Comparison of ENCODE assay signal across 8 cellular contexts in the genomic region with DNA sequence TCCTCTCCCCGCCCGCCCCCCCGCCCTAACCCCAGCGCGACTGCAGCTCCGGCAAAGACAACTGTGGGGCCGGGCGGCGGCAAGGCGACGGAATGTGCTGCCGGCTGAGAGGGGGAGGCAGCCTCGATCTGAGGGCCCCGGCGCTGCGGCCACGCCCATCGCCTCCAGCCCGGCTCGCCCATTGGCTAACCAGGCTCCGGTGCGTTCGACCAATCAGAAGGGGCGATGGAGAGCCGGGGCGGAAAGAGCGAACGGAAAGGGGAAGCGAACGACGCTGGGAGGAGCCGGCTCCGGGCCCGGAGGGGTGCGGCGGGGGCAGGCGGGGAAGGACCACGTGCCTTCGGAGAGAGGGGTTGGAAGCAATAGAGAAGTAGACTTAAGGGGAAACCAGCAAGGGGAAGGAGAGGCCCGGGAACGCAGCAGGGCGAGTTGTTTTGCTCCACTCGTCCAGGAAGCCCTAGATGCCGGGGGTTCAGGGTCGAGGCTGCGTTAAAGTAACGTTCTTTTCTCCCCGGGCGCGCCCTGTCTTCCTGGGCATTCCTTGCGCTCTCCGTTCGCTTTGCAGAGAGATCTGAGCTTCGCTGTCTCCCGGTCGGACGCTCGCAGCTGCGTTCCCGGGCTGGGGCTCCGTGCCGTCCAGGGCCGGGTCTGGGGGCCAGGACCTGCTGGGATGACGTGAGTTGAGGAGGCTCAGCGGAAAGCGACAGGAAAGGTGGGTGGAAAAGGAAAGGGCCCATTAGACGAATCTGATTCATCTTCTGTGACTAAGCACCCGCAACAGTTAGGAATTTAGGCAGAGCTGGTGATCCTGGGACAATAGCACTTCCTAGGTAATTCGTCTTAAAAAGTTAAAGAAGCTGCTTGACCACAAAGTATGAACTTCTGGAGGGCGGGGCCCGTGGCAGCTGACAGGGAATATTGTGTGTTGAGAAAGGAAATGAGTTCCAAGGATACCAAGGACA. TPM values are rescaled to one million over a fixed set of nuclear protein-coding genes. Genes with fewer than 3 reads are reported as not detected.
A peak's percentile ranks its signal among the peaks of the same experiment; 100 is the strongest.
DNase-seq lines count a peak whose midpoint lies in the region; ATAC-seq and TF ChIP-seq lines count a peak whose summit lies in the region.

A gene with protein sequence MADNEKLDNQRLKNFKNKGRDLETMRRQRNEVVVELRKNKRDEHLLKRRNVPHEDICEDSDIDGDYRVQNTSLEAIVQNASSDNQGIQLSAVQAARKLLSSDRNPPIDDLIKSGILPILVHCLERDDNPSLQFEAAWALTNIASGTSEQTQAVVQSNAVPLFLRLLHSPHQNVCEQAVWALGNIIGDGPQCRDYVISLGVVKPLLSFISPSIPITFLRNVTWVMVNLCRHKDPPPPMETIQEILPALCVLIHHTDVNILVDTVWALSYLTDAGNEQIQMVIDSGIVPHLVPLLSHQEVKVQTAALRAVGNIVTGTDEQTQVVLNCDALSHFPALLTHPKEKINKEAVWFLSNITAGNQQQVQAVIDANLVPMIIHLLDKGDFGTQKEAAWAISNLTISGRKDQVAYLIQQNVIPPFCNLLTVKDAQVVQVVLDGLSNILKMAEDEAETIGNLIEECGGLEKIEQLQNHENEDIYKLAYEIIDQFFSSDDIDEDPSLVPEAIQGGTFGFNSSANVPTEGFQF (minus strand): TSS at position 130 of the 962 bp plus-strand sequence. CDS start 289 bp downstream, outside the sequence.

- no peaks in the 10 kb centered on the region for H3K9me3 ChIP-seq in mucosa of descending colon

- no peaks in the 10 kb centered on the region for H3K27me3 Mint-ChIP-seq in IgD-negative memory B cell

- H3K4me3 ChIP-seq in epithelial cell of esophagus (ENCODE audit: low read length) (peak within 1 kb of the TSS; percentile 82), mucosa of descending colon (peak within 1 kb of the TSS; percentile 68)

- peak; percentile 89 for ATAC-seq in GM21529 (IDR thresholded peaks at IDR 0.05; ENCODE audit: unreplicated experiment)
- ATAC-seq in mucosa of descending colon, result peak; percentile 96

- TF ChIP-seq CTCF in epithelial cell of esophagus (IDR thresholded peaks at IDR 0.05; ENCODE audit: insufficient read depth, low read depth, low read length, missing control alignments) (no peak), mucosa of descending colon (IDR thresholded peaks at IDR 0.05) (no peak)

- peaks cover 23% of the 10 kb centered on the region for H3K4me1 ChIP-seq in mucosa of descending colon (ENCODE audit: low read depth)

- peak within 1 kb of the TSS; percentile 90 to 99 (median 96) for H3K4me3 Mint-ChIP-seq in IgD-negative memory B cell

- H3K9me3 Mint-ChIP-seq in IgD-negative memory B cell, result peaks cover 0 to 3% (median 0%) of the 10 kb centered on the region in 3 donors

- peak within 1 kb of the TSS; percentile 87 to 99 (median 98) for H3K27ac Mint-ChIP-seq in IgD-negative memory B cell

- DNase-seq in DMS 273 treated with DMSO at 0.1 percent for 48 hours (lab: John Stamatoyannopoulos, UW), result peak; percentile 97
- DNase-seq in OCI-M2 (lab: John Stamatoyannopoulos, UW; ENCODE audit: unreplicated experiment), result peak; percentile 64
- peak; percentile 95 for DNase-seq in activated T-cell treated with anti-CD3 and anti-CD28 coated beads for 4 hours
- peak; percentile 98 for DNase-seq in epithelial cell of esophagus (ENCODE audit: low read depth)
- DNase-seq in mucosa of descending colon, result peak; percentile 97 to 98 (median 98)
- peak; percentile 95 for DNase-seq in stimulated activated CD8-positive, alpha-beta memory T cell treated with anti-CD3 and anti-CD28 coated beads, Interleukin-4, amount 100 ng/mL, for 24 hours (ENCODE audit: low read depth)

- H3K4me1 Mint-ChIP-seq in IgD-negative memory B cell, result peaks cover 44 to 54% (median 47%) of the 10 kb centered on the region in 3 donors

- intact Hi-C loops in mucosa of descending colon (cut with DNase I, micrococcal nuclease), result no loop called here

- no peaks in the 10 kb centered on the region for H3K36me3 ChIP-seq in mucosa of descending colon (ENCODE audit: low read depth)

- H3K36me3 Mint-ChIP-seq in IgD-negative memory B cell, result peaks cover 5% of the 10 kb centered on the region

RNA-seq across cellular contexts. Expression of the gene that starts here (rescaled TPM):
- 9.5 TPM for polyA plus RNA-seq in IgD-negative memory B cell
- 10 to 100 TPM; 46.2 to 91.0 (median 48.1) TPM for total RNA-seq in mucosa of descending colon

Comparison
In these comparisons a context has a peak if more than half of its experiments do, and no peak if none do; other contexts are left out.
1. Peak in every context shown above with its lines: DNase-seq, ATAC-seq and H3K4me3 ChIP-seq.